In the genomic region with DNA sequence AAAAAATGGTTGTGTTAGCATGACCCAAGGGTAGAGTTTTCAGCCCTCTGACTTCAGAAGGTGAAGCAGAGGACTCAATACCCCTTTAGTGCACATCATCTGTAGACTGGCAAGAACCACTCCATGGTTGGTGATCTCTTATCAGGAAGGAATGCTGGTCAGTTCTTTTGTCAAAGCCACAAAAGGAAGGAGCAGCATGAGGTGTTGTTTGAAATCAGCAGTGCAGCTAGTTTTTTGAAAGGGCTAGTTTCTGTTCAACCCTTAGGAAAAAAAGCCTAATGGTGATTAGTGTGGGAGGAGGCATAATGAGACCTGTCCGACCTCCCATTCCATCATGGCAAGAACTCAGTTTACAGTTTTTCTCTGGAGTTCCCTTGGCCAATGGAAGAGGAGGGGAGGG, we compare ENCODE assay signal across 17 cellular contexts.
DNase-seq lines count a peak whose midpoint lies in the region; ATAC-seq, FAIRE-seq and TF ChIP-seq lines count a peak whose summit lies in the region.
"Had no signal": no experiment of that assay in that cellular context is flagged by ENCODE, and none has a peak within 500 bp of the region (broad histone marks: within the 10 kb centered on the region; RNA-seq: fewer than 3 reads in every experiment).

No MANE protein-coding gene starts in this region.

- no peaks in the 10 kb centered on the region for H3K27me3 Mint-ChIP-seq in astrocyte (ENCODE audit: low read depth, unreplicated experiment)
- H3K27me3 Mint-ChIP-seq in MCF 10A (ENCODE audit: insufficient read depth, unreplicated experiment), result peaks cover 23% of the 10 kb centered on the region
- H3K27me3 Mint-ChIP-seq: CD4-positive, alpha-beta memory T cell had no signal

- no peaks in the 10 kb centered on the region for H3K27me3 ChIP-seq in H7 (ENCODE audit: control insufficient read depth, insufficient read depth, low read length)
- H3K27me3 ChIP-seq in astrocyte (ENCODE audit: insufficient read depth, low read length), result no peaks in the 10 kb centered on the region

- H3K36me3 ChIP-seq in H7 (replicated peaks; ENCODE audit: control insufficient read depth, insufficient read depth, low read length) (no peaks in the 10 kb centered on the region), astrocyte (ENCODE audit: insufficient read depth, low read length) (no peaks in the 10 kb centered on the region)

- H3K4me1 Mint-ChIP-seq in astrocyte (ENCODE audit: low read depth, unreplicated experiment), result no peaks in the 10 kb centered on the region
- no peaks in the 10 kb centered on the region for H3K4me1 Mint-ChIP-seq in MCF 10A (ENCODE audit: insufficient read depth, unreplicated experiment)
- H3K4me1 Mint-ChIP-seq: CD4-positive, alpha-beta memory T cell had no signal

- H3K36me3 Mint-ChIP-seq in astrocyte (ENCODE audit: low read depth, unreplicated experiment) (no peaks in the 10 kb centered on the region), MCF 10A (ENCODE audit: insufficient read depth, unreplicated experiment) (no peaks in the 10 kb centered on the region)
- H3K36me3 Mint-ChIP-seq: CD4-positive, alpha-beta memory T cell had no signal

- no TSS peak for BruUV-seq in MCF 10A (replicated peaks; lab: Mats Ljungman, UMichigan)

- POLR2A ChIA-PET in MCF 10A (lab: Yijun Ruan, JAX), result interaction anchor here (0.6 kb wide), 1 partner anchor 17 kb away, joined by 5 read pairs; no protein-coding TSS in a partner anchor

- H3K9ac ChIP-seq in astrocyte (ENCODE audit: low read length), result no peak overlapping the region

- no peak overlapping the region for H3K27ac Mint-ChIP-seq in astrocyte (ENCODE audit: unreplicated experiment)
- H3K27ac Mint-ChIP-seq in MCF 10A (ENCODE audit: low read depth, unreplicated experiment), result no peak overlapping the region
- H3K27ac Mint-ChIP-seq: CD4-positive, alpha-beta memory T cell had no signal

- H2AFZ ChIP-seq in astrocyte (ENCODE audit: low read depth, low read length), result no peak overlapping the region

- H3K27ac ChIP-seq in astrocyte (ENCODE audit: low read depth, low read length), result no peak overlapping the region

- ATAC-seq in GM19467 (IDR thresholded peaks at IDR 0.05; ENCODE audit: unreplicated experiment), result no peak
- ATAC-seq: GM12878, HCT116 had no signal

- no peak overlapping the region for H3K4me3 Mint-ChIP-seq in astrocyte (ENCODE audit: unreplicated experiment)
- H3K4me3 Mint-ChIP-seq in MCF 10A (ENCODE audit: unreplicated experiment), result no peak overlapping the region
- H3K4me3 Mint-ChIP-seq: CD4-positive, alpha-beta memory T cell had no signal

- DNase-seq in H7, result peak; percentile 4
- DNase-seq in astrocyte (ENCODE audit: low read depth), result no peak
- peak; percentile 5 for DNase-seq in iPS-NIHi11 (ENCODE audit: low spot score)
- no peak for DNase-seq in GF-D8 (lab: John Stamatoyannopoulos, UW)
- no peak for DNase-seq in MCF 10A (ENCODE audit: unreplicated experiment)
- no peak for DNase-seq in H4 (ENCODE audit: low spot score)
- DNase-seq: C1 segment of cervical spinal cord; Calu3; CD4-positive, alpha-beta memory T cell; COR-L47; DMS53; DMS79 treated with DMSO at 0.1 percent for 48 hours had no signal

- FAIRE-seq in astrocyte (lab: Jason Lieb, UNC), result peak; percentile 58
- FAIRE-seq: G401.6, GM12878, H54 had no signal

- no peaks in the 10 kb centered on the region for H3K9me3 ChIP-seq in astrocyte (ENCODE audit: insufficient read depth, low read depth, low read length)

- no peaks in the 10 kb centered on the region for H4K20me1 ChIP-seq in astrocyte (ENCODE audit: insufficient read depth, low read length)

- no peaks in the 10 kb centered on the region for H3K79me2 ChIP-seq in astrocyte (ENCODE audit: insufficient read depth, low read length)

- H3K9me3 Mint-ChIP-seq in astrocyte (ENCODE audit: unreplicated experiment), result no peaks in the 10 kb centered on the region
- no peaks in the 10 kb centered on the region for H3K9me3 Mint-ChIP-seq in MCF 10A (ENCODE audit: unreplicated experiment)

- CTCF ChIA-PET in MCF 10A (lab: Yijun Ruan, JAX), result interaction anchor here (0.6 kb wide), 1 partner anchor 337 kb away, joined by 3 read pairs; no protein-coding TSS in a partner anchor

- no peak overlapping the region for H3K4me3 ChIP-seq in H7 (ENCODE audit: insufficient read depth, low read depth, low read length)
- no peak overlapping the region for H3K4me3 ChIP-seq in astrocyte (ENCODE audit: insufficient read depth, low read depth, low read length)
- H3K4me3 ChIP-seq: GM12878 had no signal

- no peak overlapping the region for H3K4me2 ChIP-seq in astrocyte (ENCODE audit: low read length)

- no peak for TF ChIP-seq CTCF in astrocyte (IDR thresholded peaks at IDR 0.05; ENCODE audit: insufficient read depth, low read depth, low read length)
- TF ChIP-seq CTCF in MCF 10A (IDR thresholded peaks at IDR 0.05; ENCODE audit: unreplicated experiment), result no peak

- intact Hi-C loops in MCF 10A (cut with micrococcal nuclease), result no loop called here

- H3K4me1 ChIP-seq in astrocyte (ENCODE audit: insufficient read depth, low read length), result no peaks in the 10 kb centered on the region

Comparison
In these comparisons a context has a peak if more than half of its experiments do, and no peak if none do; other contexts are left out.
1. DNase-seq: peak in H7 (single experiment) and iPS-NIHi11 (single experiment); none in astrocyte (single experiment), GF-D8 (single experiment), MCF 10A (single experiment) and H4 (single experiment).